Comparison of ENCODE assay signal across 1 cellular context in genomic region chr1:204431310-204432184, GRCh38.
TF ChIP-seq lines count a peak whose summit lies in the region.

No MANE protein-coding gene starts in this region.

TF ChIP-seq in HEK293T, 16 proteins besides CTCF, POLR2A, EP300 and RAD21 (continued from another document):
- TF ChIP-seq LEF1 (IDR thresholded peaks at IDR 0.05; ENCODE audit: borderline replicate concordance) (no peak), BHLHE40 (IDR thresholded peaks at IDR 0.05; ENCODE audit: borderline replicate concordance) (no peak)
